8 cellular contexts compared by ENCODE assay signal in the genomic region with DNA sequence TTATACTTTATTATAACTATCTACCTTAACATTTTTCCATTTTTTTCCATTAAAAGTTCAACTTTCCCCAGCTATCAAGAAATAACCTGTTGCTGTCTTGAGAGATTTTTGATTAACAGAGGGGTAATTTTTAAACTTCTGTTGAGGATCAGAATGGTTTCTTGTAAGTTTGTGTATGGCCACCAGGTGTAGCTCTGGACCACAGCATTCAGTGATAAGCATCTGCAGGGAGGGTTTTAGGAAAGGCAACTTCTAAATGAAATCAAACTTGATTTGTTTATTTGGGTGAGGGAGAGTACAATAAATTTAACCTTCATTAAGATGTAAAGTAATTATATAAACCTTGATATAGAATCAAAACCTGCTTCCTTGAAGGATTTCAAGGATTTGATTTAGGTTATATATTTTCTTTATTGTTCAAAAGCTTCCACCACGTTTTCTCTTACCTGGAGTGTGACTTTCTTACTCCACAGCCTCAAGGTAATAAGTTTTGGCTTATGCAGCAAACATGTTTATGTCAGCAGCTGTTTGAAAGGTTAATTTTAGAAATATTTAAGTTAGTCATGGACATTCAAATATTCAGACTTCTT.
DNase-seq lines count a peak whose midpoint lies in the region; ATAC-seq and TF ChIP-seq lines count a peak whose summit lies in the region.

No MANE protein-coding gene starts in this region.

- WGBS in liver, result 59% methylated on average over 1 of the region's 1 CpG

- H3K36me3 ChIP-seq in liver (ENCODE audit: control insufficient read depth in 4 of 4, insufficient read depth in 3 of 4, low read depth in 1 of 4, low read length in 3 of 4), result no peaks in the 10 kb centered on the region

- H3K9me3 ChIP-seq in liver (ENCODE audit: control insufficient read depth in 4 of 4, low read length in 3 of 4), result no peaks in the 10 kb centered on the region

- in situ Hi-C loops in astrocyte of the cerebellum (cut with HindIII; ENCODE audit: low sequenced_read_pairs), result no loop called here

- ATAC-seq in HG02798 (IDR thresholded peaks at IDR 0.05; ENCODE audit: poor library complexity, unreplicated experiment) (no peak), esophagus mucosa (no peak), HG03097 (IDR thresholded peaks at IDR 0.05; ENCODE audit: low FRiP score, unreplicated experiment) (no peak)

- peak; percentile 75 to 84 for TF ChIP-seq RAD21 in liver (IDR thresholded peaks at IDR 0.05)

- no peaks in the 10 kb centered on the region for H3K4me1 ChIP-seq in liver (ENCODE audit: control insufficient read depth in 4 of 4, insufficient read depth in 4 of 4, low read length in 3 of 4)

- no peaks in the 10 kb centered on the region for H3K27me3 ChIP-seq in liver (ENCODE audit: control insufficient read depth in 4 of 4, insufficient read depth in 4 of 4, low read length in 3 of 4)

- H3K27ac ChIP-seq in liver (ENCODE audit: low read depth in 1 of 2, low read length in 2 of 2), result no peak overlapping the region

- DNase-seq in stimulated activated CD4-positive, alpha-beta T cell treated with anti-CD3 and anti-CD28 coated beads, Interleukin-12 subunit alpha, Interleukin-12 subunit beta, amount 100 ng/mL, for 48 hours (ENCODE audit: low read depth in 2 of 3, low spot score in 1 of 3), result peak; percentile 1 to 14 (median 5)
- no peak for DNase-seq in stimulated activated CD4-positive, alpha-beta T cell treated with anti-CD3 and anti-CD28 coated beads, Interleukin-12 subunit alpha, Interleukin-12 subunit beta, amount 100 ng/mL, for 4 hours
- DNase-seq in NCI-H1436 (lab: John Stamatoyannopoulos, UW) (peak; percentile 63), astrocyte of the cerebellum (ENCODE audit: low read depth) (peak; percentile 31)

- no peak overlapping the region for H3K9ac ChIP-seq in liver (ENCODE audit: low read depth in 1 of 2, low read length in 2 of 2)

- H3K4me3 ChIP-seq in astrocyte of the cerebellum (ENCODE audit: low read depth, low read length) (no peak overlapping the region), liver (ENCODE audit: low read depth in 1 of 3, low read length in 3 of 3) (no peak overlapping the region)

- TF ChIP-seq CTCF in astrocyte of the cerebellum (IDR thresholded peaks at IDR 0.05; ENCODE audit: low read depth, low read length, missing control alignments) (peak; percentile 82), liver (IDR thresholded peaks at IDR 0.05; ENCODE audit: low read depth, low read length, missing input control) (peak; percentile 37)

TF ChIP-seq in liver, 16 proteins besides CTCF, POLR2A, EP300 and RAD21:
- TF ChIP-seq EGR1 (IDR thresholded peaks at IDR 0.05; ENCODE audit: low read depth in 2 of 2) (no peak), HNF4G (IDR thresholded peaks at IDR 0.05) (no peak), YY1 (IDR thresholded peaks at IDR 0.05) (no peak), GABPA (IDR thresholded peaks at IDR 0.05 in 1 of 2, conservative IDR thresholded peaks at IDR 0.05 in 1 of 2) (no peak), FOXA1 (IDR thresholded peaks at IDR 0.05) (no peak), FOXA2 (IDR thresholded peaks at IDR 0.05) (no peak), RXRA (IDR thresholded peaks at IDR 0.05) (no peak), NR2F2 (IDR thresholded peaks at IDR 0.05) (no peak), JUND (IDR thresholded peaks at IDR 0.05) (no peak), HNF4A (conservative IDR thresholded peaks at IDR 0.05) (no peak), TAF1 (conservative IDR thresholded peaks at IDR 0.05) (no peak), SP1 (IDR thresholded peaks at IDR 0.05) (no peak)
- TF ChIP-seq, protein P1, sequence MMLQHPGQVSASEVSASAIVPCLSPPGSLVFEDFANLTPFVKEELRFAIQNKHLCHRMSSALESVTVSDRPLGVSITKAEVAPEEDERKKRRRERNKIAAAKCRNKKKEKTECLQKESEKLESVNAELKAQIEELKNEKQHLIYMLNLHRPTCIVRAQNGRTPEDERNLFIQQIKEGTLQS (IDR thresholded peaks at IDR 0.05), result no peak
- TF ChIP-seq, protein P2, sequence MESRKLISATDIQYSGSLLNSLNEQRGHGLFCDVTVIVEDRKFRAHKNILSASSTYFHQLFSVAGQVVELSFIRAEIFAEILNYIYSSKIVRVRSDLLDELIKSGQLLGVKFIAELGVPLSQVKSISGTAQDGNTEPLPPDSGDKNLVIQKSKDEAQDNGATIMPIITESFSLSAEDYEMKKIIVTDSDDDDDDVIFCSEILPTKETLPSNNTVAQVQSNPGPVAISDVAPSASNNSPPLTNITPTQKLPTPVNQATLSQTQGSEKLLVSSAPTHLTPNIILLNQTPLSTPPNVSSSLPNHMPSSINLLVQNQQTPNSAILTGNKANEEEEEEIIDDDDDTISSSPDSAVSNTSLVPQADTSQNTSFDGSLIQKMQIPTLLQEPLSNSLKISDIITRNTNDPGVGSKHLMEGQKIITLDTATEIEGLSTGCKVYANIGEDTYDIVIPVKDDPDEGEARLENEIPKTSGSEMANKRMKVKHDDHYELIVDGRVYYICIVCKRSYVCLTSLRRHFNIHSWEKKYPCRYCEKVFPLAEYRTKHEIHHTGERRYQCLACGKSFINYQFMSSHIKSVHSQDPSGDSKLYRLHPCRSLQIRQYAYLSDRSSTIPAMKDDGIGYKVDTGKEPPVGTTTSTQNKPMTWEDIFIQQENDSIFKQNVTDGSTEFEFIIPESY (IDR thresholded peaks at IDR 0.05), result no peak
- TF ChIP-seq, protein P3, sequence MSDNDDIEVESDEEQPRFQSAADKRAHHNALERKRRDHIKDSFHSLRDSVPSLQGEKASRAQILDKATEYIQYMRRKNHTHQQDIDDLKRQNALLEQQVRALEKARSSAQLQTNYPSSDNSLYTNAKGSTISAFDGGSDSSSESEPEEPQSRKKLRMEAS (IDR thresholded peaks at IDR 0.05), result no peak
- TF ChIP-seq, protein P4, sequence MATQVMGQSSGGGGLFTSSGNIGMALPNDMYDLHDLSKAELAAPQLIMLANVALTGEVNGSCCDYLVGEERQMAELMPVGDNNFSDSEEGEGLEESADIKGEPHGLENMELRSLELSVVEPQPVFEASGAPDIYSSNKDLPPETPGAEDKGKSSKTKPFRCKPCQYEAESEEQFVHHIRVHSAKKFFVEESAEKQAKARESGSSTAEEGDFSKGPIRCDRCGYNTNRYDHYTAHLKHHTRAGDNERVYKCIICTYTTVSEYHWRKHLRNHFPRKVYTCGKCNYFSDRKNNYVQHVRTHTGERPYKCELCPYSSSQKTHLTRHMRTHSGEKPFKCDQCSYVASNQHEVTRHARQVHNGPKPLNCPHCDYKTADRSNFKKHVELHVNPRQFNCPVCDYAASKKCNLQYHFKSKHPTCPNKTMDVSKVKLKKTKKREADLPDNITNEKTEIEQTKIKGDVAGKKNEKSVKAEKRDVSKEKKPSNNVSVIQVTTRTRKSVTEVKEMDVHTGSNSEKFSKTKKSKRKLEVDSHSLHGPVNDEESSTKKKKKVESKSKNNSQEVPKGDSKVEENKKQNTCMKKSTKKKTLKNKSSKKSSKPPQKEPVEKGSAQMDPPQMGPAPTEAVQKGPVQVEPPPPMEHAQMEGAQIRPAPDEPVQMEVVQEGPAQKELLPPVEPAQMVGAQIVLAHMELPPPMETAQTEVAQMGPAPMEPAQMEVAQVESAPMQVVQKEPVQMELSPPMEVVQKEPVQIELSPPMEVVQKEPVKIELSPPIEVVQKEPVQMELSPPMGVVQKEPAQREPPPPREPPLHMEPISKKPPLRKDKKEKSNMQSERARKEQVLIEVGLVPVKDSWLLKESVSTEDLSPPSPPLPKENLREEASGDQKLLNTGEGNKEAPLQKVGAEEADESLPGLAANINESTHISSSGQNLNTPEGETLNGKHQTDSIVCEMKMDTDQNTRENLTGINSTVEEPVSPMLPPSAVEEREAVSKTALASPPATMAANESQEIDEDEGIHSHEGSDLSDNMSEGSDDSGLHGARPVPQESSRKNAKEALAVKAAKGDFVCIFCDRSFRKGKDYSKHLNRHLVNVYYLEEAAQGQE (IDR thresholded peaks at IDR 0.05), result no peak
TF ChIP-seq in liver: peak in this region for 0.
